ENCODE assay signal across 18 cellular contexts in genomic region chr20:33704197-33704924, GRCh38.
"Had no signal": no experiment of that assay in that cellular context is flagged by ENCODE, and none has a peak within 500 bp of the region (broad histone marks: within the 10 kb centered on the region; RNA-seq: fewer than 3 reads in every experiment).

No MANE protein-coding gene starts in this region.

- H3K4me1 ChIP-seq: transverse colon, vagina had no signal

- H3K27me3 ChIP-seq: gastroesophageal sphincter, heart right ventricle, neutrophil, transverse colon, vagina had no signal

- H3K9me3 Mint-ChIP-seq: activated B cell treated with CpG ODN at 0.5 μM for 24 hours; activated CD4-positive, alpha-beta T cell treated with anti-CD3 and anti-CD28 coated beads, Interleukin-2, amount 10 ng/mL, durations not matched to agents 7 days and 5 days; activated naive CD8-positive, alpha-beta T cell treated with anti-CD3 and anti-CD28 coated beads for 36 hours had no signal

- H3K27ac ChIP-seq: gastroesophageal sphincter, heart right ventricle, neutrophil, skin epidermis, transverse colon, vagina had no signal

- DNase-seq: activated B cell treated with CpG ODN at 0.5 μM for 24 hours; activated CD4-positive, alpha-beta T cell treated with anti-CD3 and anti-CD28 coated beads, Interleukin-2, amount 10 ng/mL, durations not matched to agents 7 days and 5 days; activated gamma-delta T cell treated with Interleukin-2 at 50 U/mL for 16 hours; activated naive CD8-positive, alpha-beta T cell treated with anti-CD3 and anti-CD28 coated beads for 36 hours; cerebellar nuclear complex; effector CD8-positive, alpha-beta T cell; heart right ventricle; mucosa of descending colon; naive thymus-derived CD4-positive, alpha-beta T cell; stimulated activated CD4-positive, alpha-beta T cell treated with anti-CD3 and anti-CD28 coated beads, Interleukin-4, amount 100 ng/mL, for 24 hours; stimulated activated naive CD4-positive, alpha-beta T cell treated with Interleukin-2 at 50 U/mL for 16 hours; T-helper 2 cell; transverse colon had no signal

- H3K9me3 ChIP-seq: gastroesophageal sphincter, heart right ventricle, neutrophil, transverse colon, vagina had no signal

- ATAC-seq: gastroesophageal sphincter; mucosa of descending colon; naive thymus-derived CD4-positive, alpha-beta T cell had no signal

- H3K27ac Mint-ChIP-seq: activated B cell treated with CpG ODN at 0.5 μM for 24 hours; activated CD4-positive, alpha-beta T cell treated with anti-CD3 and anti-CD28 coated beads, Interleukin-2, amount 10 ng/mL, durations not matched to agents 7 days and 5 days; activated naive CD8-positive, alpha-beta T cell treated with anti-CD3 and anti-CD28 coated beads for 36 hours; naive thymus-derived CD4-positive, alpha-beta T cell had no signal

- H3K4me3 Mint-ChIP-seq: activated B cell treated with CpG ODN at 0.5 μM for 24 hours; activated CD4-positive, alpha-beta T cell treated with anti-CD3 and anti-CD28 coated beads, Interleukin-2, amount 10 ng/mL, durations not matched to agents 7 days and 5 days; activated naive CD8-positive, alpha-beta T cell treated with anti-CD3 and anti-CD28 coated beads for 36 hours; brain; naive thymus-derived CD4-positive, alpha-beta T cell had no signal

- H3K4me3 ChIP-seq: gastroesophageal sphincter, heart right ventricle, mucosa of descending colon, skin epidermis, transverse colon, vagina had no signal

- H3K27me3 Mint-ChIP-seq: activated B cell treated with CpG ODN at 0.5 μM for 24 hours; activated CD4-positive, alpha-beta T cell treated with anti-CD3 and anti-CD28 coated beads, Interleukin-2, amount 10 ng/mL, durations not matched to agents 7 days and 5 days; activated naive CD8-positive, alpha-beta T cell treated with anti-CD3 and anti-CD28 coated beads for 36 hours; brain; naive thymus-derived CD4-positive, alpha-beta T cell had no signal
